In genomic region chrY:8552168-8552805, GRCh38 we compare ENCODE assay signal across 18 cellular contexts.
DNase-seq lines count a peak whose midpoint lies in the region; ATAC-seq and TF ChIP-seq lines count a peak whose summit lies in the region.
"Had no signal": no experiment of that assay in that cellular context is flagged by ENCODE, and none has a peak within 500 bp of the region (broad histone marks: within the 10 kb centered on the region; RNA-seq: fewer than 3 reads in every experiment).

No MANE protein-coding gene starts in this region.

- intact Hi-C loops in Right ventricle myocardium inferior (cut with DNase I) = loop anchor here (5.0 kb wide), 1 partner anchor 40 kb away; no protein-coding TSS in a partner anchor
- intact Hi-C loops in cardiac septum (cut with DNase I) = no loop called here
- intact Hi-C loops in body of pancreas (cut with DNase I) = no loop called here

- H3K4me3 ChIP-seq in body of pancreas (no peak overlapping the region), suprapubic skin (no peak overlapping the region), tibial nerve (no peak overlapping the region)
- H3K4me3 ChIP-seq: BLaER1, HAP-1 had no signal

- TF ChIP-seq POLR2A in body of pancreas (IDR thresholded peaks at IDR 0.05) (no peak), suprapubic skin (IDR thresholded peaks at IDR 0.05) (no peak), tibial nerve (IDR thresholded peaks at IDR 0.05) (no peak)

- WGBS in body of pancreas, 2 donors = 36% methylated on average over 1 of the region's 1 CpG; no CpG with 5 or more reads in 1 of the 2 donors
- no CpG with 5 or more reads among the region's 1 CpG for WGBS in suprapubic skin
- 43% methylated on average over 1 of the region's 1 CpG; no CpG with 5 or more reads in 1 of the 2 donors for WGBS in tibial nerve, 2 donors

- H3K9me3 ChIP-seq in body of pancreas (no peaks in the 10 kb centered on the region), suprapubic skin (no peaks in the 10 kb centered on the region), tibial nerve (no peaks in the 10 kb centered on the region)
- H3K9me3 ChIP-seq: BLaER1, Caco-2, HAP-1 had no signal

- H3K27me3 ChIP-seq in body of pancreas (no peaks in the 10 kb centered on the region), suprapubic skin (no peaks in the 10 kb centered on the region), tibial nerve (no peaks in the 10 kb centered on the region)
- H3K27me3 ChIP-seq: BLaER1 had no signal

- TF ChIP-seq EP300 in suprapubic skin (IDR thresholded peaks at IDR 0.05) (no peak), tibial nerve (IDR thresholded peaks at IDR 0.05) (peak in 1 of 2 donors; percentile 89)

- H3K27ac ChIP-seq in body of pancreas (no peak overlapping the region), suprapubic skin (peak overlapping the region; percentile 51), tibial nerve (peak overlapping the region in 1 of 4 donors; percentile 76)
- H3K27ac ChIP-seq: 22Rv1, BLaER1, C4-2B had no signal

- peak; percentile 83 for ATAC-seq in Right ventricle myocardium inferior
- peak; percentile 18 for ATAC-seq in body of pancreas
- ATAC-seq: CD8-positive, alpha-beta T cell had no signal

- no peaks in the 10 kb centered on the region for H3K36me3 ChIP-seq in body of pancreas (replicated peaks in 1 of 2; ENCODE audit: insufficient read depth in 1 of 2, low read depth in 2 of 2)
- H3K36me3 ChIP-seq in suprapubic skin = no peaks in the 10 kb centered on the region
- H3K36me3 ChIP-seq in tibial nerve = no peaks in the 10 kb centered on the region
- H3K36me3 ChIP-seq: BLaER1, HAP-1 had no signal

- DNase-seq in Right ventricle myocardium inferior (ENCODE audit: missing footprints) (no peak), cardiac septum (ENCODE audit: low spot score) (no peak), body of pancreas (peak in 1 of 4 donors; percentile 4), suprapubic skin (ENCODE audit: low spot score in 2 of 2) (no peak), tibial nerve (ENCODE audit: low spot score in 2 of 2) (peak; percentile 13 to 49), KG1 (lab: John Stamatoyannopoulos, UW) (no peak), MV-4-11 (lab: John Stamatoyannopoulos, UW) (no peak)
- DNase-seq: Caco-2; CD4-positive, CD25-positive, alpha-beta regulatory T cell; CD8-positive, alpha-beta T cell; DMS153; DND-41; GOT3; HFFc6 had no signal

- no peaks in the 10 kb centered on the region for H3K4me1 ChIP-seq in body of pancreas
- no peaks in the 10 kb centered on the region for H3K4me1 ChIP-seq in suprapubic skin
- H3K4me1 ChIP-seq in tibial nerve = no peaks in the 10 kb centered on the region
- H3K4me1 ChIP-seq: BLaER1, Caco-2, HAP-1 had no signal

- no peak for TF ChIP-seq CTCF in body of pancreas (IDR thresholded peaks at IDR 0.05)
- no peak for TF ChIP-seq CTCF in suprapubic skin (IDR thresholded peaks at IDR 0.05)
- TF ChIP-seq CTCF in tibial nerve (IDR thresholded peaks at IDR 0.05) = no peak

Comparison
In these comparisons a context has a peak if more than half of its experiments do, and no peak if none do; other contexts are left out.
1. DNase-seq: peak in tibial nerve (2 of 2); none in Right ventricle myocardium inferior (single experiment), cardiac septum (single experiment), suprapubic skin (0 of 2), KG1 (single experiment) and MV-4-11 (single experiment).